ENCODE assay signal across 8 cellular contexts in the genomic region with DNA sequence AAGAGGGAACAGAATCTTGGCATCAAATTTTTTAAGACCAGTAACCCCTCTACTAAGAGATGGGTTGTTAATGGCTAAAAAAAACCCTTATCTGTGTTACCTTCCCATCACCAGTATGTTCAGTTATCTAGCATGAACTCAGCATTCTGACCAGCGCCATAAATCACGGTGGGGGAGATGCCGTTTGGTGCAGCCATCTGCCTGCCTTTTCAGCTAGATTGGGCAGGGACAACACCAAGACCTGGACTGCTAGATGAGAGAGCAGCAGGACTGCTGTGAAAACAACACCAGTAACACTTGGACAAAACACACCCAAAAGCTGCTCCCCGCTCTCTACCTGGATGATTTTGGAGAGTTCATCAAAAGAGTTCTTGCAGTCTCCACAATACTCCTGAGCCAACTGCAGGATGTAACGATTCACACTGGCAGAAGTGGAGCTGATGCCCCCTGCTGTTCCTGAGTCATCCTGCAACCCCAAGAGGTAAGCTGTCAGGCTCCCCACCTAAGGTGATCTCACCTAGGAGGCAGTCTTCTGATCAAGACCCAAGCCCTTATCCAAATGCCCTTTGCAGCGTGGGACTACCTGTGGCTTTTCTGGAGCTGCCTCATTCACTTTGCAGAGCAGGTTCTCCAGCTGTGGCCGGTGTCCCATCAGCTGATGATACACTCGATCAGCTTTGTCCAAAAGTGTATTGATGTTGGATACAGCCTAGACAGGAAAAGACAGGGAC.
DNase-seq lines count a peak whose midpoint lies in the region; ATAC-seq and TF ChIP-seq lines count a peak whose summit lies in the region.

No MANE protein-coding gene starts in this region.

- no peaks in the 10 kb centered on the region for H3K4me1 ChIP-seq in HCT116 (ENCODE audit: control insufficient read depth in 1 of 2, insufficient read depth in 2 of 2, low read length in 2 of 2)

- TF ChIP-seq RAD21 in HCT116 (IDR thresholded peaks at IDR 0.05; ENCODE audit: low read depth) = peak; percentile 64

- H3K27ac Mint-ChIP-seq in nephron = no peak overlapping the region

- DNase-seq in COLO668 (lab: John Stamatoyannopoulos, UW; ENCODE audit: unreplicated experiment) (peak; percentile 49), HCT116 (ENCODE audit: low read depth, low spot score) (peak; percentile 33), SW 1271 (lab: John Stamatoyannopoulos, UW) (peak; percentile 4 to 13), NCI-H345 treated with DMSO at 0.1 percent for 48 hours (lab: John Stamatoyannopoulos, UW; ENCODE audit: unreplicated experiment) (no peak)
- peak; percentile 6 for DNase-seq in central memory CD4-positive, alpha-beta T cell

- H3K4me3 ChIP-seq in HCT116 (replicated peaks in 1 of 2; ENCODE audit: low read depth in 1 of 2, low read length in 2 of 2) = no peak overlapping the region

- no peaks in the 10 kb centered on the region for H4K20me1 ChIP-seq in HCT116 (ENCODE audit: insufficient read depth)

- RAD21 ChIA-PET in HCT116 (lab: Charles Lee; ENCODE audit: low non-redundant PET in 1 of 2, low total read pairs in 2 of 2, uncharacterized antibody in 2 of 2, unreplicated experiment in 2 of 2) = interaction anchor here in 1 of 2 experiments (0.6 kb wide), 1 partner anchor 229 kb away, joined by 4 read pairs; no protein-coding TSS in a partner anchor

- no peaks in the 10 kb centered on the region for H3K27me3 Mint-ChIP-seq in nephron (ENCODE audit: low read depth)

- CTCF ChIA-PET in HCT116 (lab: Charles Lee) = interaction anchor here (0.7 to 1.3 kb wide), 4 partner anchors 10 to 230 kb away, joined by 3 to 8 read pairs (median 6); no protein-coding TSS in a partner anchor

- peaks cover 71% of the 10 kb centered on the region for H3K36me3 Mint-ChIP-seq in nephron (ENCODE audit: low read depth)

- H3K4me3 Mint-ChIP-seq in nephron = no peak overlapping the region

- no peaks in the 10 kb centered on the region for H3K79me2 ChIP-seq in HCT116 (ENCODE audit: insufficient read depth, low read length)

- POLR2A ChIA-PET in HCT116 (lab: Charles Lee) = no interaction called here

- H3K9me3 Mint-ChIP-seq in nephron = no peaks in the 10 kb centered on the region

- no peaks in the 10 kb centered on the region for H3K9me3 ChIP-seq in HCT116 (ENCODE audit: control insufficient read depth in 1 of 2, insufficient read depth in 1 of 2, low read depth in 1 of 2, low read length in 2 of 2)

- peaks cover 15% of the 10 kb centered on the region for H3K4me1 Mint-ChIP-seq in nephron

- H3K9ac ChIP-seq in HCT116 (ENCODE audit: low read length) = no peak overlapping the region

- H3K4me2 ChIP-seq in HCT116 (ENCODE audit: low read length) = no peak overlapping the region

- peaks cover 80 to 87% of the 10 kb centered on the region in 2 experiments for H3K36me3 ChIP-seq in HCT116 (ENCODE audit: control insufficient read depth in 1 of 2, insufficient read depth in 2 of 2, low read length in 2 of 2)

- intact Hi-C loops in HCT116 (cut with micrococcal nuclease) = no loop called here

- peak; percentile 92 for ATAC-seq in HCT116
- no peak for ATAC-seq in GM18858 (IDR thresholded peaks at IDR 0.05; ENCODE audit: unreplicated experiment)
- no peak for ATAC-seq in HG02610 (IDR thresholded peaks at IDR 0.05; ENCODE audit: unreplicated experiment)

- no peaks in the 10 kb centered on the region for H3K9me2 ChIP-seq in HCT116 (ENCODE audit: insufficient read depth)

- TF ChIP-seq POLR2A in HCT116 (IDR thresholded peaks at IDR 0.05; ENCODE audit: borderline replicate concordance, extremely low read depth, insufficient read depth, insufficient read length) = no peak

- H2AFZ ChIP-seq in HCT116 (ENCODE audit: low read depth, low read length, poor library complexity, severe bottlenecking) = no peak overlapping the region

- BruUV-seq in HCT116 (replicated peaks; lab: Mats Ljungman, UMichigan) = no TSS peak

- TF ChIP-seq CTCF in HCT116 (IDR thresholded peaks at IDR 0.05 in 2 of 3, conservative IDR thresholded peaks at IDR 0.05 in 1 of 3; ENCODE audit: borderline replicate concordance in 1 of 3, insufficient read depth in 1 of 3, low read depth in 2 of 3, low read length in 2 of 3) (peak; percentile 37 to 76 (median 53); a peak in 5 of 6 replicates), nephron (IDR thresholded peaks at IDR 0.05; ENCODE audit: unreplicated experiment in 3 of 3) (peak; percentile 43 to 55 (median 46))

- H3K27ac ChIP-seq in HCT116 (ENCODE audit: low read depth, low read length) = no peak overlapping the region

- no peaks in the 10 kb centered on the region for H3K27me3 ChIP-seq in HCT116 (ENCODE audit: insufficient read depth, low read length)

TF ChIP-seq in HCT116, 20 proteins besides CTCF, POLR2A, EP300 and RAD21:
- TF ChIP-seq TCF7L2 (IDR thresholded peaks at IDR 0.05; ENCODE audit: borderline replicate concordance, extremely low read depth, insufficient read depth, insufficient read length) = no peak
- TF ChIP-seq JUND (IDR thresholded peaks at IDR 0.05) = no peak
- no peak for TF ChIP-seq EZH2 (IDR thresholded peaks at IDR 0.05)
- no peak for TF ChIP-seq CEBPB (IDR thresholded peaks at IDR 0.05; ENCODE audit: low read depth)
- TF ChIP-seq MAX (IDR thresholded peaks at IDR 0.05) = no peak
- TF ChIP-seq SIN3A (IDR thresholded peaks at IDR 0.05; ENCODE audit: low read depth) = no peak
- no peak for TF ChIP-seq ELF1 (IDR thresholded peaks at IDR 0.05; ENCODE audit: borderline replicate concordance, low read depth)
- TF ChIP-seq SP1 (IDR thresholded peaks at IDR 0.05; ENCODE audit: low read depth) = no peak
- no peak for TF ChIP-seq EGR1 (IDR thresholded peaks at IDR 0.05; ENCODE audit: low read depth)
- TF ChIP-seq YY1 (IDR thresholded peaks at IDR 0.05; ENCODE audit: extremely low read depth, insufficient replicate concordance, low read depth, low read length) = no peak
- TF ChIP-seq, protein P1, sequence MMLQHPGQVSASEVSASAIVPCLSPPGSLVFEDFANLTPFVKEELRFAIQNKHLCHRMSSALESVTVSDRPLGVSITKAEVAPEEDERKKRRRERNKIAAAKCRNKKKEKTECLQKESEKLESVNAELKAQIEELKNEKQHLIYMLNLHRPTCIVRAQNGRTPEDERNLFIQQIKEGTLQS (IDR thresholded peaks at IDR 0.05) = no peak
- TF ChIP-seq POLR2AphosphoS5 (IDR thresholded peaks at IDR 0.05; ENCODE audit: low read depth, low read length) = no peak
- no peak for TF ChIP-seq SRF (IDR thresholded peaks at IDR 0.05; ENCODE audit: low read depth)
- no peak for TF ChIP-seq EZH2phosphoT487 (IDR thresholded peaks at IDR 0.05; ENCODE audit: borderline replicate concordance)
- no peak for TF ChIP-seq CBX3 (IDR thresholded peaks at IDR 0.05; ENCODE audit: low read depth)
- TF ChIP-seq FOSL1 (IDR thresholded peaks at IDR 0.05; ENCODE audit: low read depth) = no peak
- TF ChIP-seq, protein P2, sequence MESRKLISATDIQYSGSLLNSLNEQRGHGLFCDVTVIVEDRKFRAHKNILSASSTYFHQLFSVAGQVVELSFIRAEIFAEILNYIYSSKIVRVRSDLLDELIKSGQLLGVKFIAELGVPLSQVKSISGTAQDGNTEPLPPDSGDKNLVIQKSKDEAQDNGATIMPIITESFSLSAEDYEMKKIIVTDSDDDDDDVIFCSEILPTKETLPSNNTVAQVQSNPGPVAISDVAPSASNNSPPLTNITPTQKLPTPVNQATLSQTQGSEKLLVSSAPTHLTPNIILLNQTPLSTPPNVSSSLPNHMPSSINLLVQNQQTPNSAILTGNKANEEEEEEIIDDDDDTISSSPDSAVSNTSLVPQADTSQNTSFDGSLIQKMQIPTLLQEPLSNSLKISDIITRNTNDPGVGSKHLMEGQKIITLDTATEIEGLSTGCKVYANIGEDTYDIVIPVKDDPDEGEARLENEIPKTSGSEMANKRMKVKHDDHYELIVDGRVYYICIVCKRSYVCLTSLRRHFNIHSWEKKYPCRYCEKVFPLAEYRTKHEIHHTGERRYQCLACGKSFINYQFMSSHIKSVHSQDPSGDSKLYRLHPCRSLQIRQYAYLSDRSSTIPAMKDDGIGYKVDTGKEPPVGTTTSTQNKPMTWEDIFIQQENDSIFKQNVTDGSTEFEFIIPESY (IDR thresholded peaks at IDR 0.05; ENCODE audit: extremely low read depth, insufficient replicate concordance, low read length) = no peak
- TF ChIP-seq ZFX (IDR thresholded peaks at IDR 0.05) = no peak
- no peak for TF ChIP-seq REST (IDR thresholded peaks at IDR 0.05; ENCODE audit: low read depth)
- no peak for TF ChIP-seq ZNF274 (IDR thresholded peaks at IDR 0.05; ENCODE audit: low read depth, low read length)
